ENCODE assay signal across 6 cellular contexts in genomic region chr13:74778087-74778486, GRCh38.
"Had no signal": no experiment of that assay in that cellular context is flagged by ENCODE, and none has a peak within 500 bp of the region (broad histone marks: within the 10 kb centered on the region; RNA-seq: fewer than 3 reads in every experiment).

No MANE protein-coding gene starts in this region.

- DNase-seq: IMR-90, KBM-7, KG1 had no signal

- FAIRE-seq: HTR-8/SVneo had no signal

- H3K27ac ChIP-seq: HL-60, KMS-11 had no signal

- H3K9ac ChIP-seq: KMS-11 had no signal

- H3K4me2 ChIP-seq: KMS-11 had no signal
